In genomic region chr1:222196736-222197135, GRCh38 we compare ENCODE assay signal across 34 cellular contexts.
"Had no signal": no experiment of that assay in that cellular context is flagged by ENCODE, and none has a peak within 500 bp of the region (broad histone marks: within the 10 kb centered on the region; RNA-seq: fewer than 3 reads in every experiment).

No MANE protein-coding gene starts in this region.

- H3K4me3 ChIP-seq: MG63 had no signal

- H3K27me3 ChIP-seq: MG63 had no signal

- H3K4me2 ChIP-seq: KMS-11 had no signal

- H3K36me3 ChIP-seq: MG63 had no signal

- H3K9me3 ChIP-seq: MG63 had no signal

- H3K9ac ChIP-seq: KMS-11 had no signal

- DNase-seq: Karpas-422, Kasumi-1, KG1, MG63, MM.1S, MV-4-11, NCI-H1048, NCI-H1092, NCI-H1092 treated with DMSO at 0.1 percent for 48 hours, NCI-H1105, NCI-H1105 treated with DMSO at 0.1 percent for 48 hours, NCI-H1417, NCI-H1417 treated with DMSO at 0.1 percent for 48 hours, NCI-H1436, NCI-H1436 treated with DMSO at 0.1 percent for 48 hours, NCI-H146, NCI-H1694, NCI-H1694 treated with DMSO at 0.1 percent for 48 hours, NCI-H187, NCI-H187 treated with DMSO at 0.1 percent for 48 hours, NCI-H1930, NCI-H2029, NCI-H2029 treated with DMSO at 0.1 percent for 48 hours, NCI-H2081 treated with DMSO at 0.1 percent for 48 hours, NCI-H2107, NCI-H2171, NCI-H2171 treated with DMSO at 0.1 percent for 48 hours, NCI-H2227 treated with DMSO at 0.1 percent for 48 hours, NCI-H226, NCI-H345, NCI-H446, NCI-H446 treated with DMSO at 0.1 percent for 48 hours, NCI-H510A had no signal

- H3K27ac ChIP-seq: KMS-11 had no signal
